In the genomic region with DNA sequence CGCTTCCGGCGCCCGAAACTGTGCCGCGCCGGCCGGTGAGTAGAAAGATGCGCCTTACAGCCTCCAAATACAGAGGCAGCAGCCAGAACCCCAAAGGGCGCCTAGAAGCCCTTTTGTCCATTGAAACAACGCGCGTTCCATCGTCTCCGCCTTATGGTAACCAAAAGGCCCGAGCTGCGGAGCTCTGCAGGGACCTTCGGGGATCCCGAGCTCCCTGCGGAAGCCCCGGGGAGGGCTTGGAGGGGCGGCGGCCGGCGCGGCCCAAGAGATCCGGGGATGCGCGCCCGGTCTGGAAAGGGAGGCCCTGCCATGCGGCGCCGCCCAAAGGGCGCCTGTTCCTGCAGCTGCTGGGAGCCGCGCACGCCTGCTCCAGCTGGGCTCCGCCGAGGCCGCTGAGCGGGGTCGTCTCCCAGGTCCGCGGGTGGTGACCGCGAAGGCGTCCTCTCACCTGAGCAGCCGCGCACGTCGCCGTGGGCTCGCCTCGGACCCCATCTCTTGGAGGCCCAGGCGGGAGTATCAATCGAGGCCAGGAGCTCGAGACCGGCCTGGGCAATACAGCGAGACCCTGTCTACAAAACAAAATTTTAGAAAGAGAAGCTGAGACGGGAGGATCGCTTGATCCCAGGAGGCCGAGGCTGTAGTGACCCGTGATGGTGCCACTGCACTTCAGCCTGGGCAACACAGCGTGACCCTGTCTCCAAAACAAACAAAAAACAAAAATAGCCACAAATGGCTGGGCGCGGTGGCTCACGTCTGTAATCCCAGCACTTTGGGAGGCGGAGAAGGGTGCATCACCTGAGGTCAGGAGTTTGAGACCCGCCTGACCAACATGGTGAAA, we compare ENCODE assay signal across 8 cellular contexts. TPM values are rescaled to one million over a fixed set of nuclear protein-coding genes. Genes with fewer than 3 reads are reported as not detected.
DNase-seq lines count a peak whose midpoint lies in the region; ATAC-seq and TF ChIP-seq lines count a peak whose summit lies in the region.

No MANE protein-coding gene starts in this region.

- peaks cover 2% of the 10 kb centered on the region for H3K27me3 Mint-ChIP-seq in activated T-cell treated with anti-CD3 and anti-CD28 coated beads, Interleukin-2, amount 50 U/mL, for 24 hours

- intact Hi-C loops in heart left ventricle (cut with DNase I) = loop anchor here in 5 of 10 donors (5.0 kb wide), 3 partner anchors 57 to 67 kb away; a partner anchor contains a TSS
- intact Hi-C loops in prostate gland (cut with DNase I) = no loop called here

- H3K4me1 ChIP-seq in heart left ventricle = peaks cover 6 to 64% (median 46%) of the 10 kb centered on the region in 12 donors
- H3K4me1 ChIP-seq in prostate gland (replicated peaks) = peaks cover 9% of the 10 kb centered on the region

- H3K27ac ChIP-seq in heart left ventricle (peak overlapping the region; percentile 3 to 96 (median 91)), prostate gland (peak overlapping the region; percentile 81 to 90)

- H3K4me1 Mint-ChIP-seq in activated T-cell treated with anti-CD3 and anti-CD28 coated beads, Interleukin-2, amount 50 U/mL, for 24 hours (ENCODE audit: low read depth) = peaks cover 68% of the 10 kb centered on the region

- no peaks in the 10 kb centered on the region for H3K9me3 ChIP-seq in heart left ventricle
- no peaks in the 10 kb centered on the region for H3K9me3 ChIP-seq in prostate gland

- peak overlapping the region; percentile 82 for H3K4me3 Mint-ChIP-seq in activated T-cell treated with anti-CD3 and anti-CD28 coated beads, Interleukin-2, amount 50 U/mL, for 24 hours

- no peaks in the 10 kb centered on the region for H3K27me3 ChIP-seq in heart left ventricle
- no peaks in the 10 kb centered on the region for H3K27me3 ChIP-seq in prostate gland (replicated peaks; ENCODE audit: insufficient read depth)

- H3K36me3 ChIP-seq in heart left ventricle (no peaks in the 10 kb centered on the region), prostate gland (no peaks in the 10 kb centered on the region)

- H3K36me3 Mint-ChIP-seq in activated T-cell treated with anti-CD3 and anti-CD28 coated beads, Interleukin-2, amount 50 U/mL, for 24 hours (ENCODE audit: low read depth) = peaks cover 24% of the 10 kb centered on the region

- TF ChIP-seq POLR2A in heart left ventricle (IDR thresholded peaks at IDR 0.05) (no peak), prostate gland (IDR thresholded peaks at IDR 0.05) (no peak)

- ATAC-seq in heart left ventricle = peak; percentile 8 to 39 (median 32)
- no peak for ATAC-seq in GM18520 (IDR thresholded peaks at IDR 0.05; ENCODE audit: unreplicated experiment)

- no peaks in the 10 kb centered on the region for H3K9me3 Mint-ChIP-seq in activated T-cell treated with anti-CD3 and anti-CD28 coated beads, Interleukin-2, amount 50 U/mL, for 24 hours

- TF ChIP-seq CTCF in GM20000 (IDR thresholded peaks at IDR 0.05; ENCODE audit: extremely low read depth, missing control alignments) = no peak
- TF ChIP-seq CTCF in heart left ventricle (IDR thresholded peaks at IDR 0.05) = no peak
- TF ChIP-seq CTCF in prostate gland (IDR thresholded peaks at IDR 0.05) = no peak

- H3K4me3 ChIP-seq in heart left ventricle (peak overlapping the region; percentile 34 to 98 (median 72)), prostate gland (peak overlapping the region; percentile 75 to 80)

- WGBS in heart left ventricle, 4 donors = 9 to 26% (median 11%) methylated on average over 22 to 69 of the region's 69 CpGs
- WGBS in prostate gland = 12% methylated on average over 63 of the region's 69 CpGs

- DNase-seq in DMS153 treated with DMSO at 0.1 percent for 48 hours (lab: John Stamatoyannopoulos, UW; ENCODE audit: unreplicated experiment) (peak; percentile 60), GM20000 (ENCODE audit: low spot score) (peak; percentile 85), HT-29 (ENCODE audit: low spot score) (peak; percentile 42), heart left ventricle (peak; percentile 60 to 85 (median 65)), prostate gland (ENCODE audit: low spot score) (no peak), GM19240 (ENCODE audit: insufficient read length, low spot score) (no peak)
- no peak for DNase-seq in activated T-cell treated with anti-CD3 and anti-CD28 coated beads, Interleukin-2, amount 50 U/mL, for 24 hours

- H3K27ac Mint-ChIP-seq in activated T-cell treated with anti-CD3 and anti-CD28 coated beads, Interleukin-2, amount 50 U/mL, for 24 hours = peak overlapping the region; percentile 98

RNA-seq across cellular contexts. Expression of a gene that starts 0.8 kb away (rescaled TPM):
- 26.6 and 30.8 TPM in 2 replicates for total RNA-seq in HT-29 (2014; rRNA removed; shearing (Covaris generic))
- total RNA-seq in heart left ventricle (100 to 1,000 TPM in 1 of 9 donors, 10 to 100 TPM in 8; 55.5 to 130 (median 71.9) TPM), prostate gland (10 to 100 TPM; 39.5 to 65.8 TPM)
- polyA plus RNA-seq in heart left ventricle = 10 to 100 TPM; 20.0 to 28.8 TPM

RNA-seq across cellular contexts. Expression of a gene that starts 7.8 kb away (rescaled TPM):
- total RNA-seq in HT-29 (2014; rRNA removed; shearing (Covaris generic)) = 14.3 and 15.3 TPM in 2 replicates
- total RNA-seq in heart left ventricle (100 to 1,000 TPM in 7 of 9 donors, 10 to 100 TPM in 2; 70.7 to 194 (median 116) TPM), prostate gland (10 to 100 TPM; 41.9 to 51.8 TPM)
- polyA plus RNA-seq in heart left ventricle = 100 to 1,000 TPM in 1 of 2 donors, 10 to 100 TPM in 1; 82.4 to 263 TPM

Comparison
In these comparisons a context has a peak if more than half of its experiments do, and no peak if none do; other contexts are left out.
1. DNase-seq: peak in DMS153 treated with DMSO at 0.1 percent for 48 hours (single experiment), GM20000 (single experiment), HT-29 (single experiment) and heart left ventricle (5 of 5); none in activated T-cell treated with anti-CD3 and anti-CD28 coated beads, Interleukin-2, amount 50 U/mL, for 24 hours (single experiment), prostate gland (single experiment) and GM19240 (single experiment).